ENCODE assay signal across 16 cellular contexts in genomic region chr3:34363871-34364270, GRCh38.
DNase-seq lines count a peak whose midpoint lies in the region; ATAC-seq and TF ChIP-seq lines count a peak whose summit lies in the region.
"Had no signal": no experiment of that assay in that cellular context is flagged by ENCODE, and none has a peak within 500 bp of the region (broad histone marks: within the 10 kb centered on the region; RNA-seq: fewer than 3 reads in every experiment).

No MANE protein-coding gene starts in this region.

- no peak overlapping the region for H3K4me2 ChIP-seq in smooth muscle cell
- no peak overlapping the region for H3K4me2 ChIP-seq in GM23248 (ENCODE audit: unreplicated experiment)
- H3K4me2 ChIP-seq: A549 had no signal

- H3K79me2 ChIP-seq in smooth muscle cell (ENCODE audit: low read depth) (no peaks in the 10 kb centered on the region), GM23248 (ENCODE audit: insufficient read depth) (no peaks in the 10 kb centered on the region)

- H3K4me1 Mint-ChIP-seq in WTC11: peaks cover 9% of the 10 kb centered on the region

- intact Hi-C loops in left colon (cut with DNase I, micrococcal nuclease): no loop called here

- H3K36me3 Mint-ChIP-seq in WTC11: no peaks in the 10 kb centered on the region
- H3K36me3 Mint-ChIP-seq: CD8-positive, alpha-beta T cell had no signal

- H3K27ac ChIP-seq in HUES48 (ENCODE audit: low read depth, low read length): peak overlapping the region; percentile 18
- H3K27ac ChIP-seq in smooth muscle cell (ENCODE audit: low read depth): peak overlapping the region; percentile 31
- H3K27ac ChIP-seq in GM23248: no peak overlapping the region
- H3K27ac ChIP-seq: A549, C4-2B had no signal

- H4K20me1 ChIP-seq in smooth muscle cell (ENCODE audit: low read depth) (no peaks in the 10 kb centered on the region), GM23248 (ENCODE audit: insufficient read depth) (no peaks in the 10 kb centered on the region)

- H3K4me3 Mint-ChIP-seq in WTC11: no peak overlapping the region
- H3K4me3 Mint-ChIP-seq: CD8-positive, alpha-beta T cell; HFFc6 had no signal

- H3K9ac ChIP-seq in HUES48 (ENCODE audit: low read depth, low read length) (no peak overlapping the region), smooth muscle cell (ENCODE audit: low read depth) (no peak overlapping the region), GM23248 (no peak overlapping the region)

- H3K27ac Mint-ChIP-seq in WTC11: no peak overlapping the region
- H3K27ac Mint-ChIP-seq: CD8-positive, alpha-beta T cell; HFFc6 had no signal

- CTCF ChIA-PET in WTC11 (lab: Charles Lee): interaction anchor here (0.6 to 1.2 kb wide), 2 partner anchors 104 to 257 kb away, joined by 3 read pairs; no protein-coding TSS in a partner anchor

- POLR2A ChIA-PET in WTC11 (lab: Charles Lee): no interaction called here

- no peak for TF ChIP-seq CTCF in WTC11 (IDR thresholded peaks at IDR 0.05)
- TF ChIP-seq CTCF in smooth muscle cell (IDR thresholded peaks at IDR 0.05; ENCODE audit: borderline replicate concordance, insufficient read depth, poor library complexity, severe bottlenecking): no peak

- H2AFZ ChIP-seq in smooth muscle cell (ENCODE audit: low read depth): no peak overlapping the region
- H2AFZ ChIP-seq in GM23248: no peak overlapping the region

- no peak for DNase-seq in WTC11 (ENCODE audit: low spot score)
- DNase-seq in left colon: no peak
- DNase-seq in smooth muscle cell (lab: John Stamatoyannopoulos, UW; ENCODE audit: unreplicated experiment): no peak
- DNase-seq in GM23248: no peak
- no peak for DNase-seq in medulla oblongata (ENCODE audit: extremely low spot score)
- DNase-seq: BE2C; CD8-positive, alpha-beta T cell; COR-L47; HCEC 1CT; HFFc6 had no signal

- H3F3A ChIP-seq in smooth muscle cell (ENCODE audit: low read depth): no peaks in the 10 kb centered on the region
- no peaks in the 10 kb centered on the region for H3F3A ChIP-seq in GM23248 (ENCODE audit: insufficient read depth)

- H3K27me3 ChIP-seq in HUES48 (ENCODE audit: control insufficient read depth, insufficient read depth, low read length): no peaks in the 10 kb centered on the region
- H3K27me3 ChIP-seq in smooth muscle cell (ENCODE audit: low read depth): no peaks in the 10 kb centered on the region
- no peaks in the 10 kb centered on the region for H3K27me3 ChIP-seq in GM23248 (replicated peaks; ENCODE audit: insufficient read depth)
- H3K27me3 ChIP-seq: BE2C had no signal

- H3K9me3 Mint-ChIP-seq in WTC11: peaks cover 12% of the 10 kb centered on the region
- H3K9me3 Mint-ChIP-seq: CD8-positive, alpha-beta T cell had no signal

- no peaks in the 10 kb centered on the region; the same call in 1 of the 2 replicates for H3K27me3 Mint-ChIP-seq in WTC11 (ENCODE audit: low read depth)

- H3K4me1 ChIP-seq in HUES48 (ENCODE audit: control insufficient read depth, insufficient read depth, low read length): peaks cover 6% of the 10 kb centered on the region
- H3K4me1 ChIP-seq in smooth muscle cell (ENCODE audit: low read depth): no peaks in the 10 kb centered on the region
- H3K4me1 ChIP-seq in GM23248 (ENCODE audit: insufficient read depth): no peaks in the 10 kb centered on the region
- H3K4me1 ChIP-seq: A549, BE2C had no signal

- in situ Hi-C loops in GM23248 (cut with MboI): no loop called here

- H3K4me3 ChIP-seq in HUES48 (ENCODE audit: low read depth, low read length): no peak overlapping the region
- H3K4me3 ChIP-seq in smooth muscle cell: no peak overlapping the region
- H3K4me3 ChIP-seq in GM23248: no peak overlapping the region
- H3K4me3 ChIP-seq: A549, GM12878 had no signal

- no peaks in the 10 kb centered on the region for H3K9me2 ChIP-seq in GM23248 (ENCODE audit: insufficient read depth)

- H3K36me3 ChIP-seq in HUES48 (ENCODE audit: control insufficient read depth, insufficient read depth, low read length): no peaks in the 10 kb centered on the region
- H3K36me3 ChIP-seq in smooth muscle cell (ENCODE audit: low read depth): no peaks in the 10 kb centered on the region
- H3K36me3 ChIP-seq in GM23248 (ENCODE audit: low read depth): no peaks in the 10 kb centered on the region
- H3K36me3 ChIP-seq: BE2C had no signal

- H3K9me3 ChIP-seq in HUES48 (ENCODE audit: control insufficient read depth, insufficient read depth, low read length) (no peaks in the 10 kb centered on the region), smooth muscle cell (replicated peaks; ENCODE audit: low read depth) (no peaks in the 10 kb centered on the region), GM23248 (ENCODE audit: low read depth) (no peaks in the 10 kb centered on the region)
- H3K9me3 ChIP-seq: A549, BE2C had no signal

- ATAC-seq in WTC11: peak; percentile 48; the same call in 1 of the 2 replicates
- peak; percentile 32 for ATAC-seq in left colon
- no peak for ATAC-seq in GM21576 (IDR thresholded peaks at IDR 0.05; ENCODE audit: unreplicated experiment)
- ATAC-seq in GM19397 (IDR thresholded peaks at IDR 0.05; ENCODE audit: unreplicated experiment): no peak
- ATAC-seq: A549; CD8-positive, alpha-beta T cell; GM12878 had no signal

TF ChIP-seq in WTC11, 78 proteins besides CTCF, POLR2A, EP300 and RAD21 (continues in another document):
- TF ChIP-seq TP53 (CRISPR knock-in tag; IDR thresholded peaks at IDR 0.05) (no peak), SOX15 (CRISPR knock-in tag; IDR thresholded peaks at IDR 0.05) (no peak), ZNF232 (CRISPR knock-in tag; IDR thresholded peaks at IDR 0.05) (no peak), ZNF396 (CRISPR knock-in tag; IDR thresholded peaks at IDR 0.05; ENCODE audit: borderline replicate concordance) (no peak), EMX1 (CRISPR knock-in tag; IDR thresholded peaks at IDR 0.05) (no peak), ZNF263 (CRISPR knock-in tag; IDR thresholded peaks at IDR 0.05; ENCODE audit: low read depth) (no peak), ZNF425 (CRISPR knock-in tag; conservative IDR thresholded peaks at IDR 0.05) (no peak), PREB (CRISPR knock-in tag; IDR thresholded peaks at IDR 0.05; ENCODE audit: borderline replicate concordance) (no peak), GTF2I (CRISPR knock-in tag; conservative IDR thresholded peaks at IDR 0.05) (no peak), ZSCAN18 (CRISPR knock-in tag; IDR thresholded peaks at IDR 0.05) (no peak), GRHL2 (CRISPR knock-in tag; IDR thresholded peaks at IDR 0.05; ENCODE audit: insufficient replicate concordance, severe bottlenecking) (no peak), NFATC4 (CRISPR knock-in tag; IDR thresholded peaks at IDR 0.05) (no peak), USF2 (CRISPR knock-in tag; IDR thresholded peaks at IDR 0.05) (no peak), SMAD4 (CRISPR knock-in tag; IDR thresholded peaks at IDR 0.05) (no peak), GABPB1 (CRISPR knock-in tag; IDR thresholded peaks at IDR 0.05) (no peak)

Comparison
In these comparisons a context has a peak if more than half of its experiments do, and no peak if none do; other contexts are left out.
1. ATAC-seq: peak in WTC11 (single experiment) and left colon (single experiment); none in GM21576 (single experiment) and GM19397 (single experiment).